17 cellular contexts compared by ENCODE assay signal in the genomic region with DNA sequence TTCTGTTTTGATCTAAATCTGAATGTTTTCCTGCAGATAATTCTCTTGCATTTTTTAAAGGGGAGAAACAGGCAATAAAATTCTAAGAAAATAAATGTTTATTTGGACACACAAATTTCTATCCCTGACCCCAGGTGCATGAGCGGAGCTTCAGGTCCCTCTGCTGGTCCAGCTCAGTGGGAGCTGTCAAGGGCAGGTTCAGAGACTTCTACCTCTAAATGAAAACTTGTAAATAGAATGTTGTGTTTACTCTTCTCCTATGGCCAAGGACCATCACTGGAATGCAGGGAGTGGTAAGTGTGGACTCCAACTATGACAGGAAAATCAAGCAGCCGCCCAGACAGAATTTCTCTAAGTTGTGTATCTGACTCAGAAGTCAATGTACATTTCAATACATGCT.
DNase-seq lines count a peak whose midpoint lies in the region; ATAC-seq and TF ChIP-seq lines count a peak whose summit lies in the region.
"Had no signal": no experiment of that assay in that cellular context is flagged by ENCODE, and none has a peak within 500 bp of the region (broad histone marks: within the 10 kb centered on the region; RNA-seq: fewer than 3 reads in every experiment).

No MANE protein-coding gene starts in this region.

- intact Hi-C loops in heart left ventricle (cut with DNase I), result loop anchor here in 3 of 10 donors (10.0 kb wide), 3 partner anchors 169 to 1139 kb away; no protein-coding TSS in a partner anchor
- intact Hi-C loops in Right ventricle myocardium inferior (cut with DNase I), result loop anchor here (10.0 kb wide), 1 partner anchor 999 kb away; no protein-coding TSS in a partner anchor
- intact Hi-C loops in upper lobe of right lung (cut with DNase I), result no loop called here

- 89 to 93% (median 91%) methylated on average over 2 of the region's 2 CpGs for WGBS in heart left ventricle, 4 donors

- DNase-seq in heart left ventricle (no peak), Right ventricle myocardium inferior (ENCODE audit: missing footprints) (no peak), RWPE2 (ENCODE audit: low spot score) (no peak), foreskin fibroblast (no peak), upper lobe of right lung (no peak), occipital lobe (lab: John Stamatoyannopoulos, UW) (no peak)
- DNase-seq: activated gamma-delta T cell treated with Interleukin-2 at 50 U/mL for 16 hours, AML-193, mammary epithelial cell, NCI-H1105 treated with DMSO at 0.1 percent for 48 hours, ovary had no signal

- H3K9me3 ChIP-seq in heart left ventricle (no peaks in the 10 kb centered on the region), RWPE2 (ENCODE audit: severe bottlenecking) (no peaks in the 10 kb centered on the region), upper lobe of right lung (no peaks in the 10 kb centered on the region)
- H3K9me3 ChIP-seq: ovary, thoracic aorta had no signal

- H3K27ac ChIP-seq in heart left ventricle, result no peak overlapping the region
- no peak overlapping the region for H3K27ac ChIP-seq in RWPE2 (ENCODE audit: poor library complexity, severe bottlenecking)
- no peak overlapping the region for H3K27ac ChIP-seq in upper lobe of right lung
- H3K27ac ChIP-seq: cardiac muscle cell, epithelial cell of prostate, ovary, RWPE1, thoracic aorta had no signal

- ATAC-seq in heart left ventricle, result no peak
- no peak for ATAC-seq in Right ventricle myocardium inferior
- no peak for ATAC-seq in RWPE2 (ENCODE audit: low read depth)
- peak; percentile 68 for ATAC-seq in upper lobe of right lung
- no peak for ATAC-seq in HG02870 (IDR thresholded peaks at IDR 0.05; ENCODE audit: unreplicated experiment)
- ATAC-seq in HG03432 (IDR thresholded peaks at IDR 0.05; ENCODE audit: unreplicated experiment), result no peak

- H3K27me3 ChIP-seq in heart left ventricle, result no peaks in the 10 kb centered on the region
- no peaks in the 10 kb centered on the region for H3K27me3 ChIP-seq in RWPE2 (ENCODE audit: insufficient read depth, poor library complexity, severe bottlenecking)
- H3K27me3 ChIP-seq in upper lobe of right lung, result no peaks in the 10 kb centered on the region
- H3K27me3 ChIP-seq: cardiac muscle cell, ovary had no signal

- H3K4me1 ChIP-seq in heart left ventricle, result no peaks in the 10 kb centered on the region
- H3K4me1 ChIP-seq in RWPE2 (ENCODE audit: insufficient read depth, poor library complexity, severe bottlenecking), result no peaks in the 10 kb centered on the region
- no peaks in the 10 kb centered on the region for H3K4me1 ChIP-seq in upper lobe of right lung

- H3K36me3 ChIP-seq in heart left ventricle (no peaks in the 10 kb centered on the region), RWPE2 (ENCODE audit: low read depth) (no peaks in the 10 kb centered on the region), upper lobe of right lung (no peaks in the 10 kb centered on the region)
- H3K36me3 ChIP-seq: cardiac muscle cell, ovary, thoracic aorta had no signal

- no peak overlapping the region for H3K4me3 ChIP-seq in heart left ventricle
- H3K4me3 ChIP-seq in RWPE2 (ENCODE audit: severe bottlenecking), result no peak overlapping the region
- no peak overlapping the region for H3K4me3 ChIP-seq in foreskin fibroblast (ENCODE audit: low read depth in 1 of 2, low read length in 2 of 2)
- H3K4me3 ChIP-seq in upper lobe of right lung, result no peak overlapping the region
- H3K4me3 ChIP-seq: cardiac muscle cell, ovary, thoracic aorta had no signal

- no peak for TF ChIP-seq POLR2A in heart left ventricle (IDR thresholded peaks at IDR 0.05)

- TF ChIP-seq CTCF in heart left ventricle (IDR thresholded peaks at IDR 0.05) (peak in 8 of 12 donors; percentile 4 to 32 (median 20)), RWPE2 (IDR thresholded peaks at IDR 0.05; ENCODE audit: poor library complexity, severe bottlenecking) (peak; percentile 17), foreskin fibroblast (IDR thresholded peaks at IDR 0.05; ENCODE audit: low read depth, low read length) (peak; percentile 11), upper lobe of right lung (IDR thresholded peaks at IDR 0.05) (no peak)
